Comparison of ENCODE assay signal across 24 cellular contexts in the genomic region with DNA sequence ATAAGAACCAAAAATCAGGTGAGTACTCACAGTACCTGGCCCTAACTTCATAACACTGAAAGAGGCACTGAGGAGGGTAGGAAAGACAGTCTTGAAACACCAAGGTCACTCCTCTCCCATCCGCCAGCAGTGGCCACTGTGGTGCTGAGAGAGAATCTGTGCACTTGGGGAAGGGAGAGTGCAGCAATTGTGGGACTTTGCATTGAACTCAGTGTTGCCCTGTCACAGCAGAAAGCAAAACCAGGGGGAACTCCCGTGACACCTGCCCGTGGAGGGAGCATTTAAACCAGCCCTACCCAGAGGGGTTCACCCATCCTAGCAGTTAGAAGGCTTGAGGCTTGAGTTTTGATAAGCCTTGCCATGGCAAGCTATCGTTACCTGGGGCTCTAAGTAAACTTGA. TPM values are rescaled to one million over a fixed set of nuclear protein-coding genes. Genes with fewer than 3 reads are reported as not detected.
DNase-seq lines count a peak whose midpoint lies in the region; ATAC-seq and TF ChIP-seq lines count a peak whose summit lies in the region.
"Had no signal": no experiment of that assay in that cellular context is flagged by ENCODE, and none has a peak within 500 bp of the region (broad histone marks: within the 10 kb centered on the region; RNA-seq: fewer than 3 reads in every experiment).

No MANE protein-coding gene starts in this region.

- no peaks in the 10 kb centered on the region for H3K36me3 Mint-ChIP-seq in CD8-positive, alpha-beta T cell
- no peaks in the 10 kb centered on the region for H3K36me3 Mint-ChIP-seq in effector memory CD8-positive, alpha-beta T cell (ENCODE audit: insufficient read depth)
- H3K36me3 Mint-ChIP-seq: stimulated activated memory B cell treated with anti-CD40 and anti-IgM and Interleukin-4, amounts not matched to agents 10 μg/mL and 1 μg/mL and 100 μg/mL, for 72 hours had no signal

- no peak overlapping the region for H3K4me3 ChIP-seq in CD8-positive, alpha-beta T cell (ENCODE audit: low read depth, low read length)
- H3K4me3 ChIP-seq: psoas muscle, thyroid gland had no signal

- no peak overlapping the region for H3K27ac Mint-ChIP-seq in CD8-positive, alpha-beta T cell
- H3K27ac Mint-ChIP-seq in effector memory CD8-positive, alpha-beta T cell = no peak overlapping the region
- H3K27ac Mint-ChIP-seq: stimulated activated memory B cell treated with anti-CD40 and anti-IgM and Interleukin-4, amounts not matched to agents 10 μg/mL and 1 μg/mL and 100 μg/mL, for 72 hours had no signal

- CTCF ChIA-PET in CD8-positive, alpha-beta T cell (lab: Charles Lee) = interaction anchor here (0.9 to 1.7 kb wide), 4 partner anchors 15 to 192 kb away, joined by 3 to 14 read pairs (median 4); no protein-coding TSS in a partner anchor

- peak; percentile 76 for ATAC-seq in CD8-positive, alpha-beta T cell
- peak; percentile 59 for ATAC-seq in GM18502 (IDR thresholded peaks at IDR 0.05; ENCODE audit: poor library complexity, unreplicated experiment)
- peak; percentile 59 for ATAC-seq in HG03565 (IDR thresholded peaks at IDR 0.05; ENCODE audit: unreplicated experiment)
- peak; percentile 72 for ATAC-seq in effector memory CD8-positive, alpha-beta T cell (replicated peaks)
- ATAC-seq: PC-3; psoas muscle; stimulated activated memory B cell treated with anti-CD40 and anti-IgM and Interleukin-4, amounts not matched to agents 10 μg/mL and 1 μg/mL and 100 μg/mL, for 72 hours had no signal

- peaks cover 15% of the 10 kb centered on the region for H3K4me1 Mint-ChIP-seq in CD8-positive, alpha-beta T cell (ENCODE audit: low read depth)
- H3K4me1 Mint-ChIP-seq in effector memory CD8-positive, alpha-beta T cell (ENCODE audit: low read depth in 2 of 2) = peaks cover 9 to 15% of the 10 kb centered on the region in 2 donors

- POLR2A ChIA-PET in CD8-positive, alpha-beta T cell (lab: Charles Lee) = no interaction called here

- H3K27me3 ChIP-seq in CD8-positive, alpha-beta T cell (ENCODE audit: insufficient read depth, low read length) = no peaks in the 10 kb centered on the region
- H3K27me3 ChIP-seq: neutrophil, thyroid gland had no signal

- intact Hi-C loops in CD8-positive, alpha-beta T cell (cut with DNase I, micrococcal nuclease) = no loop called here

- no peaks in the 10 kb centered on the region for H3K36me3 ChIP-seq in CD8-positive, alpha-beta T cell (ENCODE audit: insufficient read depth, low read length)
- H3K36me3 ChIP-seq: neutrophil, thyroid gland had no signal

- H3K9me3 Mint-ChIP-seq in CD8-positive, alpha-beta T cell = no peaks in the 10 kb centered on the region
- no peaks in the 10 kb centered on the region for H3K9me3 Mint-ChIP-seq in effector memory CD8-positive, alpha-beta T cell
- H3K9me3 Mint-ChIP-seq: stimulated activated memory B cell treated with anti-CD40 and anti-IgM and Interleukin-4, amounts not matched to agents 10 μg/mL and 1 μg/mL and 100 μg/mL, for 72 hours had no signal

- no peak overlapping the region for H3K27ac ChIP-seq in CD8-positive, alpha-beta T cell (ENCODE audit: low read depth, low read length)
- H3K27ac ChIP-seq: neutrophil, psoas muscle, thyroid gland had no signal

- no peak for TF ChIP-seq CTCF in CD8-positive, alpha-beta T cell (IDR thresholded peaks at IDR 0.05)

- H3K4me1 ChIP-seq in CD8-positive, alpha-beta T cell (ENCODE audit: insufficient read depth, low read length) = peaks cover 28% of the 10 kb centered on the region
- H3K4me1 ChIP-seq: psoas muscle, thyroid gland had no signal

- DNase-seq in CD8-positive, alpha-beta T cell = no peak
- DNase-seq in effector memory CD8-positive, alpha-beta T cell = no peak
- DNase-seq in 8988T (no peak), H4 (ENCODE audit: low spot score) (no peak), NCI-H69 (lab: John Stamatoyannopoulos, UW) (no peak)
- DNase-seq: activated CD4-positive, alpha-beta T cell treated with anti-CD3 and anti-CD28 coated beads for 1 hour; activated effector memory CD4-positive, alpha-beta T cell treated with Interleukin-2 at 50 U/mL for 16 hours; cortex of kidney; DMS79; HCEC 1CT; Karpas-422; kidney; NCI-H1048; NCI-H187 treated with DMSO at 0.1 percent for 48 hours; NCI-H345; PC-3; psoas muscle; SHP77 treated with DMSO at 0.1 percent for 48 hours; stimulated activated CD4-positive, alpha-beta T cell treated with anti-CD3 and anti-CD28 coated beads, Interleukin-2, amount 100 ng/mL, for 24 hours; thyroid gland had no signal

- peaks cover 8% of the 10 kb centered on the region for H3K27me3 Mint-ChIP-seq in CD8-positive, alpha-beta T cell (ENCODE audit: low read depth)
- peaks cover under 1 to 13% of the 10 kb centered on the region in 2 donors for H3K27me3 Mint-ChIP-seq in effector memory CD8-positive, alpha-beta T cell

- H3K4me3 Mint-ChIP-seq in CD8-positive, alpha-beta T cell = no peak overlapping the region
- H3K4me3 Mint-ChIP-seq in effector memory CD8-positive, alpha-beta T cell = peak overlapping the region in 1 of 2 donors; percentile 11
- H3K4me3 Mint-ChIP-seq: stimulated activated memory B cell treated with anti-CD40 and anti-IgM and Interleukin-4, amounts not matched to agents 10 μg/mL and 1 μg/mL and 100 μg/mL, for 72 hours had no signal

- H3K9me3 ChIP-seq in CD8-positive, alpha-beta T cell (ENCODE audit: low read length) = no peaks in the 10 kb centered on the region
- H3K9me3 ChIP-seq: neutrophil, psoas muscle, thyroid gland had no signal

RNA-seq across cellular contexts. Expression of a gene that starts 35.2 kb away (rescaled TPM):
- total RNA-seq in CD8-positive, alpha-beta T cell = 10 to 100 TPM; 42.4 to 48.6 TPM
- 0.94 and 3.3 TPM in 2 replicates for total RNA-seq in H4 (2014; rRNA removed; shearing (Covaris generic))

RNA-seq across cellular contexts. Expression of a gene that starts 49.7 kb away (rescaled TPM):
- total RNA-seq in CD8-positive, alpha-beta T cell = 10 to 100 TPM; 48.5 to 50.2 TPM
- 10.5 and 17.1 TPM in 2 replicates for total RNA-seq in H4 (2014; rRNA removed; shearing (Covaris generic))
